In the genomic region with DNA sequence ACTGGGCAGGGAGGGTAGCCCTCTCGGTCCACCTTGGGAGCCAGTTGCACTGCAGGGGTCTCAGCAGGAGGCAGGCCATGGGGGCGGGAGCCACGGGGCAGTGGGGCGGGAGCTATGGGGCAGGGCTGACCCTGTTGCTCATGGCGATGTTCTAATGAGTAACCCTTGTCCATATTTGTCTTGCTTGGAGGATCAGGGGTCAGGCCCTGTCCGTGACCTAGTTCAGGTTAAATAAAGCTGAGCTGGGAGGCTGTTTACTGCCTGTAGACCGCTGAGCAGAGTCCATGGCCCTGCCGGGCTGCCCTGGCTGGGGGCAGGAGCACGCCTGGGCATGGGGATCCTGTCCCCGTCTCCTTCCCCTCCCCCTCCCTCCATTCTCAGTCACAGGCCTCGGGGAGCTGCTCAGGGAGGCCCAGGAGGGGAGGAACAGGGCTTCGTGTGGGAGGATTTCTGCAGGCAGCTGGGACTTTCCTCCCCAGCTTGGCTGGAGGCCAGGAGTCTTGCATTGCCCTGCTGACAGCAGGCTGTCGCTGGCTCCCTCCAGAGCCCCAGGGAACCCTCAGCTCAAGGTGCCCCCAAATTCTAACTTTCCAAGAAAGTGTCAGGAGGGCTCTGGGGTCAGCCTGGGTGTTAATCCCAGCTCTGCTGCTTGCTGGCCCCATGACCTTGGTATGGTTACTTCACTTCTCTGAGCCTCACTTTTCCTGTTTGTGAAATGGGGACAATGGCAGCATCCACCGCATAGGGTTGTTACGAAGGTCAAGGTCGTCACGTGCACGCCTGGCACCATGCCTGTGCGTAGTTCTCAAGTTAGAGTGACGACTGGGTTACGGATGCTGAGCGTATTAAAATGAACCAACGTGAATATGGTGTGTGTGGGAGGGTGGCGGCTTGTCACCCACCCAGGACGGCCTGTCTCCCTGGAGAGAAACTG, we compare ENCODE assay signal across 8 cellular contexts. TPM values are rescaled to one million over a fixed set of nuclear protein-coding genes. Genes with fewer than 3 reads are reported as not detected.
DNase-seq lines count a peak whose midpoint lies in the region; ATAC-seq lines count a peak whose summit lies in the region.

No MANE protein-coding gene starts in this region.

- peaks cover 12% of the 10 kb centered on the region for H3K4me1 Mint-ChIP-seq in stimulated activated effector memory CD8-positive, alpha-beta T cell treated with anti-CD3 and anti-CD28 coated beads, Interleukin-12 subunit alpha, Interleukin-12 subunit beta, amount 100 ng/mL, for 72 hours

- H3K36me3 Mint-ChIP-seq in activated naive CD4-positive, alpha-beta T cell treated with anti-CD3 and anti-CD28 coated beads, Interleukin-2, amount 50 U/mL, for 72 hours = no peaks in the 10 kb centered on the region
- peaks cover 6% of the 10 kb centered on the region for H3K36me3 Mint-ChIP-seq in stimulated activated effector memory CD8-positive, alpha-beta T cell treated with anti-CD3 and anti-CD28 coated beads, Interleukin-12 subunit alpha, Interleukin-12 subunit beta, amount 100 ng/mL, for 72 hours

- H3K9me3 ChIP-seq in HUES48 (ENCODE audit: control insufficient read depth, insufficient read depth, low read length) = no peaks in the 10 kb centered on the region
- H3K9me3 ChIP-seq in iPS-20b (ENCODE audit: insufficient read depth, low read depth, low read length) = no peaks in the 10 kb centered on the region

- H3K36me3 ChIP-seq in HUES48 (ENCODE audit: control insufficient read depth, insufficient read depth, low read length) (0 out of 2 replicates have a peak, but pooled peaks cover 2% of the 10 kb centered on the region), iPS-20b (ENCODE audit: insufficient read depth, low read depth, low read length) (no peaks in the 10 kb centered on the region)

- DNase-seq in AG08395 (ENCODE audit: low spot score) (peak; percentile 50), NCI-H510A (lab: John Stamatoyannopoulos, UW) (no peak), NCI-H2227 (lab: John Stamatoyannopoulos, UW; ENCODE audit: unreplicated experiment) (no peak)
- peak in 1 of 2 donors; percentile 53 for DNase-seq in activated naive CD4-positive, alpha-beta T cell treated with anti-CD3 and anti-CD28 coated beads, Interleukin-2, amount 50 U/mL, for 72 hours (ENCODE audit: low spot score in 2 of 2)
- DNase-seq in stimulated activated effector memory CD8-positive, alpha-beta T cell treated with anti-CD3 and anti-CD28 coated beads, Interleukin-12 subunit alpha, Interleukin-12 subunit beta, amount 100 ng/mL, for 72 hours (ENCODE audit: low spot score in 2 of 2) = no peak

- H3K4me3 Mint-ChIP-seq in stimulated activated effector memory CD8-positive, alpha-beta T cell treated with anti-CD3 and anti-CD28 coated beads, Interleukin-12 subunit alpha, Interleukin-12 subunit beta, amount 100 ng/mL, for 72 hours = peak overlapping the region; percentile 19

- no peak overlapping the region for H3K9ac ChIP-seq in HUES48 (ENCODE audit: low read depth, low read length)
- H3K9ac ChIP-seq in iPS-20b (ENCODE audit: low read depth, low read length) = no peak overlapping the region; the same call in 1 of the 2 replicates

- H3K4me3 ChIP-seq in HUES48 (ENCODE audit: low read depth, low read length) (no peak overlapping the region), iPS-20b (ENCODE audit: low read length) (no peak overlapping the region)

- H3K9me3 Mint-ChIP-seq in activated naive CD4-positive, alpha-beta T cell treated with anti-CD3 and anti-CD28 coated beads, Interleukin-2, amount 50 U/mL, for 72 hours = no peaks in the 10 kb centered on the region
- no peaks in the 10 kb centered on the region for H3K9me3 Mint-ChIP-seq in stimulated activated effector memory CD8-positive, alpha-beta T cell treated with anti-CD3 and anti-CD28 coated beads, Interleukin-12 subunit alpha, Interleukin-12 subunit beta, amount 100 ng/mL, for 72 hours

- H3K4me1 ChIP-seq in HUES48 (ENCODE audit: control insufficient read depth, insufficient read depth, low read length) = no peaks in the 10 kb centered on the region
- no peaks in the 10 kb centered on the region for H3K4me1 ChIP-seq in iPS-20b (ENCODE audit: insufficient read depth, low read length)

- peak; percentile 44 to 79 for ATAC-seq in activated naive CD4-positive, alpha-beta T cell treated with anti-CD3 and anti-CD28 coated beads, Interleukin-2, amount 50 U/mL, for 72 hours
- ATAC-seq in stimulated activated effector memory CD8-positive, alpha-beta T cell treated with anti-CD3 and anti-CD28 coated beads, Interleukin-12 subunit alpha, Interleukin-12 subunit beta, amount 100 ng/mL, for 72 hours = peak; percentile 70
- no peak for ATAC-seq in HG02678 (IDR thresholded peaks at IDR 0.05; ENCODE audit: unreplicated experiment)

- peak overlapping the region in 1 of 2 donors; percentile 75 for H3K27ac Mint-ChIP-seq in activated naive CD4-positive, alpha-beta T cell treated with anti-CD3 and anti-CD28 coated beads, Interleukin-2, amount 50 U/mL, for 72 hours
- H3K27ac Mint-ChIP-seq in stimulated activated effector memory CD8-positive, alpha-beta T cell treated with anti-CD3 and anti-CD28 coated beads, Interleukin-12 subunit alpha, Interleukin-12 subunit beta, amount 100 ng/mL, for 72 hours = peak overlapping the region; percentile 72

- H3K27ac ChIP-seq in HUES48 (ENCODE audit: low read depth, low read length) (peak overlapping the region; percentile 42), iPS-20b (ENCODE audit: low read length) (peak overlapping the region; percentile 56)

- H3K27me3 ChIP-seq in HUES48 (ENCODE audit: control insufficient read depth, insufficient read depth, low read length) = no peaks in the 10 kb centered on the region
- H3K27me3 ChIP-seq in iPS-20b (ENCODE audit: insufficient read depth, low read length) = no peaks in the 10 kb centered on the region

RNA-seq across cellular contexts. Expression of gene SERPINF2, which starts 6.1 kb away (rescaled TPM):
- total RNA-seq in activated naive CD4-positive, alpha-beta T cell treated with anti-CD3 and anti-CD28 coated beads, Interleukin-2, amount 50 U/mL, for 72 hours = under 1 TPM in 1 of 2 donors, not detected in 1; 0.36 TPM

RNA-seq across cellular contexts. Expression of gene WDR81, which starts 12.1 kb away (rescaled TPM):
- 10 to 100 TPM; 11.4 to 13.4 TPM for total RNA-seq in activated naive CD4-positive, alpha-beta T cell treated with anti-CD3 and anti-CD28 coated beads, Interleukin-2, amount 50 U/mL, for 72 hours

RNA-seq across cellular contexts. Expression of gene SERPINF1, which starts 25.2 kb away (rescaled TPM):
- total RNA-seq in activated naive CD4-positive, alpha-beta T cell treated with anti-CD3 and anti-CD28 coated beads, Interleukin-2, amount 50 U/mL, for 72 hours = under 1 TPM in 1 of 2 donors, not detected in 1; 0.41 TPM

RNA-seq across cellular contexts. Expression of gene TLCD2, which starts 26.4 kb away (rescaled TPM):
- total RNA-seq in activated naive CD4-positive, alpha-beta T cell treated with anti-CD3 and anti-CD28 coated beads, Interleukin-2, amount 50 U/mL, for 72 hours = under 1 TPM; 0.10 to 0.25 TPM

RNA-seq across cellular contexts. Expression of gene PRPF8, which starts 51.9 kb away (rescaled TPM):
- total RNA-seq in activated naive CD4-positive, alpha-beta T cell treated with anti-CD3 and anti-CD28 coated beads, Interleukin-2, amount 50 U/mL, for 72 hours = 100 to 1,000 TPM; 414 to 433 TPM
